Comparison of ENCODE assay signal across 16 cellular contexts in genomic region chr17:35932576-35932975, GRCh38.
A peak's percentile ranks its signal among the peaks of the same experiment; 100 is the strongest.
DNase-seq lines count a peak whose midpoint lies in the region; ATAC-seq and TF ChIP-seq lines count a peak whose summit lies in the region.
"Had no signal": no experiment of that assay in that cellular context is flagged by ENCODE, and none has a peak within 500 bp of the region (broad histone marks: within the 10 kb centered on the region; RNA-seq: fewer than 3 reads in every experiment).

No MANE protein-coding gene starts in this region.

- H3K27me3 ChIP-seq in ACC112 (ENCODE audit: insufficient read depth, low read length): no peaks in the 10 kb centered on the region
- no peaks in the 10 kb centered on the region for H3K27me3 ChIP-seq in Loucy (ENCODE audit: insufficient read depth, low read length, poor library complexity, severe bottlenecking)

- ATAC-seq in GM18907 (IDR thresholded peaks at IDR 0.05; ENCODE audit: unreplicated experiment): no peak
- ATAC-seq in GM21717 (IDR thresholded peaks at IDR 0.05; ENCODE audit: unreplicated experiment): no peak
- no peak for ATAC-seq in HG02798 (IDR thresholded peaks at IDR 0.05; ENCODE audit: poor library complexity, unreplicated experiment)
- ATAC-seq: A549, Right ventricle myocardium inferior had no signal

- H3K9me3 Mint-ChIP-seq in nephron: no peaks in the 10 kb centered on the region
- H3K9me3 Mint-ChIP-seq: CD4-positive, CD25-positive, alpha-beta regulatory T cell had no signal

- H2AFZ ChIP-seq in ACC112 (ENCODE audit: low read length, unreplicated experiment) (peak overlapping the region; percentile 83), Loucy (ENCODE audit: low read length) (peak overlapping the region; percentile 44)

- H3K9me2 ChIP-seq in Loucy (replicated peaks; ENCODE audit: low read depth, low read length): no peaks in the 10 kb centered on the region

- peaks cover 19% of the 10 kb centered on the region for H3K4me1 ChIP-seq in ACC112 (ENCODE audit: control insufficient read depth, insufficient read depth, low read length, unreplicated experiment)
- peaks cover 16% of the 10 kb centered on the region for H3K4me1 ChIP-seq in Loucy (ENCODE audit: insufficient read depth, low read length, poor library complexity, severe bottlenecking)

- H3K4me1 Mint-ChIP-seq in nephron: peaks cover 32% of the 10 kb centered on the region

- H3K4me2 ChIP-seq in Loucy (ENCODE audit: low read depth, low read length, poor library complexity, severe bottlenecking): no peak overlapping the region
- H3K4me2 ChIP-seq: A549 had no signal

- H3K79me2 ChIP-seq in ACC112 (ENCODE audit: control insufficient read depth, insufficient read depth, low read length, unreplicated experiment) (no peaks in the 10 kb centered on the region), Loucy (ENCODE audit: insufficient read depth, low read length) (peaks cover 16% of the 10 kb centered on the region)

- H3K9ac ChIP-seq in Loucy (ENCODE audit: low read depth, low read length, poor library complexity, severe bottlenecking): no peak overlapping the region

- H3K36me3 ChIP-seq in ACC112 (ENCODE audit: insufficient read depth, low read length) (no peaks in the 10 kb centered on the region), Loucy (ENCODE audit: insufficient read depth, low read length) (no peaks in the 10 kb centered on the region)

- H3K4me3 ChIP-seq in ACC112 (ENCODE audit: low read depth, low read length) (no peak overlapping the region; the same call in 1 of the 2 replicates), Loucy (ENCODE audit: low read length, poor library complexity, severe bottlenecking) (no peak overlapping the region), choroid plexus epithelial cell (ENCODE audit: low read depth, low read length) (no peak overlapping the region)
- H3K4me3 ChIP-seq: A549 had no signal

- H3K27ac ChIP-seq in ACC112 (ENCODE audit: low read depth, low read length): no peak overlapping the region
- H3K27ac ChIP-seq: A549 had no signal

- H3F3A ChIP-seq in Loucy (ENCODE audit: low read depth): no peaks in the 10 kb centered on the region

- H3K4me3 Mint-ChIP-seq in nephron: peak overlapping the region in 1 of 3 experiments; percentile 10
- H3K4me3 Mint-ChIP-seq: CD4-positive, CD25-positive, alpha-beta regulatory T cell had no signal

- H3K36me3 Mint-ChIP-seq in nephron (ENCODE audit: low read depth): no peaks in the 10 kb centered on the region
- H3K36me3 Mint-ChIP-seq: CD4-positive, CD25-positive, alpha-beta regulatory T cell had no signal

- H3K9me3 ChIP-seq in Loucy (ENCODE audit: insufficient read depth, low read depth, low read length): no peaks in the 10 kb centered on the region
- H3K9me3 ChIP-seq: A549 had no signal

- H4K20me1 ChIP-seq in Loucy (ENCODE audit: insufficient read depth, low read length, poor library complexity, severe bottlenecking): no peaks in the 10 kb centered on the region

- peak overlapping the region; percentile 87 to 94 (median 94) for H3K27ac Mint-ChIP-seq in nephron
- H3K27ac Mint-ChIP-seq: CD4-positive, CD25-positive, alpha-beta regulatory T cell had no signal

- TF ChIP-seq CTCF in Loucy (conservative IDR thresholded peaks at IDR 0.05; ENCODE audit: low read length) (no peak), choroid plexus epithelial cell (conservative IDR thresholded peaks at IDR 0.05; ENCODE audit: low read depth, low read length) (no peak), nephron (IDR thresholded peaks at IDR 0.05; ENCODE audit: unreplicated experiment in 3 of 3) (no peak)

- DNase-seq in choroid plexus epithelial cell (ENCODE audit: low read depth): peak; percentile 41
- DNase-seq in glomerular visceral epithelial cell (ENCODE audit: extremely low spot score): no peak
- DNase-seq: CD4-positive, CD25-positive, alpha-beta regulatory T cell; DMS53; NCI-H1092; NCI-H1694; NCI-H446 treated with DMSO at 0.1 percent for 48 hours; NCI-H82 had no signal

- peaks cover 3% of the 10 kb centered on the region for H3K27me3 Mint-ChIP-seq in nephron (ENCODE audit: low read depth)
